Comparison of ENCODE assay signal across 11 cellular contexts in the genomic region with DNA sequence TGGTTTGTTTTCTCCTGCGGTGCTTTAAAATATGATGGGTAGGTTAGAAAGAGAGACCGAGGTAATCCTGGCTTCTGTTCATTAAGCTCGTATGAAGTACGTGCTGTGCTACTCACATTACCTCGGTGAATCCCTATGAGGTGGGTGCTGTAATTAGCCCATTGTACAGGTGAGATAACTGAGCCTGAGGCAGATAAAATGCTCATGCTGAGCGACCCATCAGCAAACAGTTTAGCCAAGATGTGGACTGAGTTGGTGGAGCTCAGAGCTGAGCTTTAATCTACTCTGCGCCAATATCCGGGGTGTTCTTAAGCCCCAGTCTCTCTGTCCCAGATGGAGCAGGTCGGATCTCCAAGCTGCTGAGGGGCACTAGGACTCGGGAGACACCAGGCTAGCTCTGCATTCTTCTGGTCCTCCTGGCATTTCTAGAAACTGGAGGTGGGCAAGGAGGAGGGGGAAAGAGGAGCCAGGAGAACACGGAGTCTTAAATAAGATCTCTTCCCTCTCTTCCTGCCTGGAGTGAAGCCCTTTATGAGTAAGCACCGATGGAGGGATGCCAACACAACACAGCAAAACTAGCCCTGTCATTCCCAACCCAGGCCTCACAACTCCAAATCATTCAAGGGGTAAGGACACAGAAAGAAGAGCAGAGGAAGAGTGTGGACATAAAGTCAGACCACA.
A peak's percentile ranks its signal among the peaks of the same experiment; 100 is the strongest.
DNase-seq lines count a peak whose midpoint lies in the region; ATAC-seq, FAIRE-seq and TF ChIP-seq lines count a peak whose summit lies in the region.
"Had no signal": no experiment of that assay in that cellular context is flagged by ENCODE, and none has a peak within 500 bp of the region (broad histone marks: within the 10 kb centered on the region; RNA-seq: fewer than 3 reads in every experiment).

No MANE protein-coding gene starts in this region.

- H3K36me3 Mint-ChIP-seq in CD8-positive, alpha-beta T cell: no peaks in the 10 kb centered on the region
- H3K36me3 Mint-ChIP-seq: activated naive CD8-positive, alpha-beta T cell treated with anti-CD3 and anti-CD28 coated beads, Interleukin-2, amount 10 ng/mL, durations not matched to agents 7 days and 5 days had no signal

- H3K4me1 ChIP-seq in fibroblast of lung (ENCODE audit: control insufficient read depth, extremely low read depth, insufficient read depth, low read length) (peaks cover 10% of the 10 kb centered on the region), pancreas (no peaks in the 10 kb centered on the region), OCI-LY7 (ENCODE audit: insufficient read depth, low read length, poor library complexity, severe bottlenecking) (peaks cover 6% of the 10 kb centered on the region)
- no peaks in the 10 kb centered on the region for H3K4me1 ChIP-seq in CD8-positive, alpha-beta T cell (ENCODE audit: insufficient read depth, low read length)

- H3K9me3 Mint-ChIP-seq in CD8-positive, alpha-beta T cell: no peaks in the 10 kb centered on the region
- H3K9me3 Mint-ChIP-seq: activated naive CD8-positive, alpha-beta T cell treated with anti-CD3 and anti-CD28 coated beads, Interleukin-2, amount 10 ng/mL, durations not matched to agents 7 days and 5 days had no signal

- H3K9me3 ChIP-seq in fibroblast of lung (ENCODE audit: control insufficient read depth, insufficient read depth, low read depth, low read length) (no peaks in the 10 kb centered on the region), pancreas (no peaks in the 10 kb centered on the region), OCI-LY7 (ENCODE audit: low read length) (no peaks in the 10 kb centered on the region)
- no peaks in the 10 kb centered on the region for H3K9me3 ChIP-seq in CD8-positive, alpha-beta T cell (ENCODE audit: low read length)

- H3K4me3 Mint-ChIP-seq in CD8-positive, alpha-beta T cell: no peak overlapping the region
- H3K4me3 Mint-ChIP-seq: activated naive CD8-positive, alpha-beta T cell treated with anti-CD3 and anti-CD28 coated beads, Interleukin-2, amount 10 ng/mL, durations not matched to agents 7 days and 5 days had no signal

- no peaks in the 10 kb centered on the region for H4K20me1 ChIP-seq in fibroblast of lung (ENCODE audit: control insufficient read depth, extremely low read depth, insufficient read depth, low read length)
- H4K20me1 ChIP-seq in OCI-LY7 (ENCODE audit: insufficient read depth, low read length): no peaks in the 10 kb centered on the region

- BruUV-seq in OCI-LY7 (replicated peaks; lab: Mats Ljungman, UMichigan): no TSS peak

- FAIRE-seq in RCC 7860 (lab: Jason Lieb, UNC): peak; percentile 85
- FAIRE-seq in pancreas (lab: Jason Lieb, UNC): no peak
- FAIRE-seq: G401.6 had no signal

- H3K4me2 ChIP-seq in fibroblast of lung (ENCODE audit: extremely low read depth, insufficient read depth, low read length) (peak overlapping the region; percentile 48), OCI-LY7 (ENCODE audit: low read length) (no peak overlapping the region)
- H3K4me2 ChIP-seq: KMS-11 had no signal

- POLR2A ChIA-PET in BJ (lab: Charles Lee) (no interaction called here), OCI-LY7 (lab: Charles Lee) (no interaction called here)
- POLR2A ChIA-PET in CD8-positive, alpha-beta T cell (lab: Charles Lee): no interaction called here

- H3K9me2 ChIP-seq in OCI-LY7 (ENCODE audit: insufficient read depth, low read length): no peaks in the 10 kb centered on the region

- DNase-seq in BJ (ENCODE audit: low read depth) (peak; percentile 61), RCC 7860 (ENCODE audit: low spot score) (peak; percentile 87), fibroblast of lung (ENCODE audit: low read depth in 2 of 2) (peak; percentile 90 to 93), pancreas (peak in 2 of 6 donors; percentile 34 to 40), left colon (no peak), OCI-LY7 (ENCODE audit: low spot score) (no peak), DMS153 (lab: John Stamatoyannopoulos, UW) (no peak)
- no peak for DNase-seq in CD8-positive, alpha-beta T cell
- DNase-seq: activated naive CD8-positive, alpha-beta T cell treated with anti-CD3 and anti-CD28 coated beads, Interleukin-2, amount 10 ng/mL, durations not matched to agents 7 days and 5 days had no signal

- H3K36me3 ChIP-seq in BJ (ENCODE audit: control insufficient read depth, insufficient read depth, low read length) (no peaks in the 10 kb centered on the region), fibroblast of lung (ENCODE audit: control insufficient read depth, insufficient read depth, low read length) (no peaks in the 10 kb centered on the region), pancreas (no peaks in the 10 kb centered on the region), OCI-LY7 (ENCODE audit: insufficient read depth, low read length) (no peaks in the 10 kb centered on the region)
- no peaks in the 10 kb centered on the region for H3K36me3 ChIP-seq in CD8-positive, alpha-beta T cell (ENCODE audit: insufficient read depth, low read length)

- peaks cover 4% of the 10 kb centered on the region for H3K27me3 Mint-ChIP-seq in CD8-positive, alpha-beta T cell (ENCODE audit: low read depth)

- ATAC-seq in pancreas: peak in 3 of 4 donors; percentile 29 to 75 (median 69)
- ATAC-seq in left colon: no peak
- no peak for ATAC-seq in CD8-positive, alpha-beta T cell

- no peak overlapping the region for H3K4me3 ChIP-seq in BJ (ENCODE audit: low read depth, low read length)
- no peak overlapping the region for H3K4me3 ChIP-seq in fibroblast of lung (replicated peaks in 1 of 4; ENCODE audit: control extremely low read depth in 1 of 4, insufficient read depth in 1 of 4, low read depth in 3 of 4, low read length in 4 of 4)
- no peak overlapping the region for H3K4me3 ChIP-seq in pancreas
- H3K4me3 ChIP-seq in OCI-LY7 (ENCODE audit: low read depth, low read length, poor library complexity, severe bottlenecking): no peak overlapping the region
- no peak overlapping the region for H3K4me3 ChIP-seq in CD8-positive, alpha-beta T cell (ENCODE audit: low read depth, low read length)

- H3K27ac ChIP-seq in fibroblast of lung (ENCODE audit: insufficient read depth, low read length): peak overlapping the region; percentile 29
- no peak overlapping the region for H3K27ac ChIP-seq in pancreas
- no peak overlapping the region for H3K27ac ChIP-seq in OCI-LY7 (ENCODE audit: low read depth, low read length, poor library complexity, severe bottlenecking)
- H3K27ac ChIP-seq in CD8-positive, alpha-beta T cell (ENCODE audit: low read depth, low read length): no peak overlapping the region
- H3K27ac ChIP-seq: KMS-11 had no signal

- no peaks in the 10 kb centered on the region for H3K79me2 ChIP-seq in fibroblast of lung (ENCODE audit: control insufficient read depth, insufficient read depth, low read length)
- H3K79me2 ChIP-seq in OCI-LY7 (ENCODE audit: insufficient read depth, low read depth, low read length): no peaks in the 10 kb centered on the region

- 78 to 82% methylated on average over 12 of the region's 12 CpGs for WGBS in pancreas, 2 donors

- no peaks in the 10 kb centered on the region for H3K27me3 ChIP-seq in BJ (ENCODE audit: control insufficient read depth, insufficient read depth, low read length)
- H3K27me3 ChIP-seq in fibroblast of lung (ENCODE audit: control insufficient read depth, insufficient read depth, low read length): no peaks in the 10 kb centered on the region
- H3K27me3 ChIP-seq in pancreas: no peaks in the 10 kb centered on the region
- no peaks in the 10 kb centered on the region for H3K27me3 ChIP-seq in CD8-positive, alpha-beta T cell (ENCODE audit: insufficient read depth, low read length)

- no peak overlapping the region for H3K9ac ChIP-seq in fibroblast of lung (ENCODE audit: insufficient read depth, low read length)
- H3K9ac ChIP-seq: KMS-11 had no signal

- no peaks in the 10 kb centered on the region for H3K4me1 Mint-ChIP-seq in CD8-positive, alpha-beta T cell (ENCODE audit: low read depth)

- H2AFZ ChIP-seq in fibroblast of lung (ENCODE audit: low read length) (no peak overlapping the region), OCI-LY7 (ENCODE audit: low read length) (no peak overlapping the region)

- CTCF ChIA-PET in BJ (lab: Yijun Ruan, JAX): interaction anchor here (0.8 to 1.9 kb wide), 6 partner anchors 13 to 540 kb away, joined by 3 to 5 read pairs (median 3); partner anchors contain the start of gene KCNMA1
- CTCF ChIA-PET in OCI-LY7 (lab: Charles Lee; ENCODE audit: unreplicated experiment): no interaction called here
- CTCF ChIA-PET in CD8-positive, alpha-beta T cell (lab: Charles Lee): interaction anchor here (0.5 to 1.7 kb wide), 3 partner anchors 13 to 462 kb away, joined by 3 to 6 read pairs (median 4); no protein-coding TSS in a partner anchor

- no peak for TF ChIP-seq CTCF in BJ (IDR thresholded peaks at IDR 0.05; ENCODE audit: insufficient read depth, low read depth, low read length)
- no peak for TF ChIP-seq CTCF in fibroblast of lung (conservative IDR thresholded peaks at IDR 0.05 in 1 of 2, IDR thresholded peaks at IDR 0.05 in 1 of 2; ENCODE audit: low read depth in 1 of 2, low read length in 2 of 2)
- TF ChIP-seq CTCF in pancreas (IDR thresholded peaks at IDR 0.05): no peak
- TF ChIP-seq CTCF in OCI-LY7 (conservative IDR thresholded peaks at IDR 0.05; ENCODE audit: low read length): no peak
- TF ChIP-seq CTCF in CD8-positive, alpha-beta T cell (IDR thresholded peaks at IDR 0.05): no peak

- intact Hi-C loops in pancreas (cut with DNase I): loop anchor here (10.0 kb wide), 3 partner anchors 216 to 536 kb away; no protein-coding TSS in a partner anchor
- intact Hi-C loops in left colon (cut with DNase I, micrococcal nuclease): no loop called here
- intact Hi-C loops in OCI-LY7 (cut with micrococcal nuclease; ENCODE audit: unreplicated experiment): no loop called here
- intact Hi-C loops in CD8-positive, alpha-beta T cell (cut with DNase I, micrococcal nuclease): loop anchor here in 1 of 2 experiments (5.0 kb wide), 1 partner anchor 68 kb away; no protein-coding TSS in a partner anchor

- no peak overlapping the region for H3K27ac Mint-ChIP-seq in CD8-positive, alpha-beta T cell
- H3K27ac Mint-ChIP-seq: activated naive CD8-positive, alpha-beta T cell treated with anti-CD3 and anti-CD28 coated beads, Interleukin-2, amount 10 ng/mL, durations not matched to agents 7 days and 5 days had no signal

Comparison
In these comparisons a context has a peak if more than half of its experiments do, and no peak if none do; other contexts are left out.
1. DNase-seq: peak in BJ (single experiment), RCC 7860 (single experiment) and fibroblast of lung (2 of 2); none in left colon (0 of 2), OCI-LY7 (single experiment), DMS153 (single experiment) and CD8-positive, alpha-beta T cell (0 of 7).
2. ATAC-seq: peak in pancreas (3 of 4); none in left colon (single experiment) and CD8-positive, alpha-beta T cell (single experiment).
3. intact Hi-C loops: an anchor here in pancreas (10.0 kb wide); none called in left colon and OCI-LY7.